Comparison of ENCODE assay signal across 18 cellular contexts in genomic region chr16:67432491-67432890, GRCh38. TPM values are rescaled to one million over a fixed set of nuclear protein-coding genes. Genes with fewer than 3 reads are reported as not detected.
DNase-seq lines count a peak whose midpoint lies in the region; ATAC-seq, FAIRE-seq and TF ChIP-seq lines count a peak whose summit lies in the region.
"Had no signal": no experiment of that assay in that cellular context is flagged by ENCODE, and none has a peak within 500 bp of the region (broad histone marks: within the 10 kb centered on the region; RNA-seq: fewer than 3 reads in every experiment).

No MANE protein-coding gene starts in this region.

- H3K27me3 ChIP-seq in HepG2 (ENCODE audit: control insufficient read depth in 1 of 2, insufficient read depth in 2 of 2, low read length in 2 of 2) (no peaks in the 10 kb centered on the region; a peak in 1 of 5 replicates), right lobe of liver (no peaks in the 10 kb centered on the region), muscle layer of duodenum (ENCODE audit: low read depth, low read length) (no peaks in the 10 kb centered on the region)

- peaks cover 27% of the 10 kb centered on the region for H3K27me3 Mint-ChIP-seq in activated T-helper 1 cell treated with anti-CD3 and anti-CD28 coated beads, Interleukin-12 subunit alpha, Interleukin-12 subunit beta, Interleukin-2, Interleukin-4 antibody, amounts not matched to agents 30 ng/mL and 10 ng/mL and 1 ng/mL, durations not matched to agents 14 hours and 24 hours and 36 hours (ENCODE audit: insufficient read depth)

- H3K36me3 ChIP-seq in HepG2 (replicated peaks in 1 of 2; ENCODE audit: control insufficient read depth in 1 of 2, insufficient read depth in 2 of 2, low read length in 2 of 2) = peaks cover 0 to under 1% of the 10 kb centered on the region in 2 experiments; a peak in 2 of 5 replicates
- no peaks in the 10 kb centered on the region for H3K36me3 ChIP-seq in right lobe of liver
- peaks cover 5 to 6% of the 10 kb centered on the region in 2 donors for H3K36me3 ChIP-seq in muscle layer of duodenum (ENCODE audit: control insufficient read depth in 1 of 2, insufficient read depth in 2 of 2, low read length in 2 of 2)

- peaks cover 8% of the 10 kb centered on the region for H3K4me1 Mint-ChIP-seq in activated T-helper 1 cell treated with anti-CD3 and anti-CD28 coated beads, Interleukin-12 subunit alpha, Interleukin-12 subunit beta, Interleukin-2, Interleukin-4 antibody, amounts not matched to agents 30 ng/mL and 10 ng/mL and 1 ng/mL, durations not matched to agents 14 hours and 24 hours and 36 hours (ENCODE audit: low read depth)

- TF ChIP-seq POLR2A in HepG2 (IDR thresholded peaks at IDR 0.05; ENCODE audit: insufficient read depth in 1 of 2, low read depth in 2 of 2, low read length in 2 of 2) (no peak; a peak in 2 of 4 replicates), right lobe of liver (IDR thresholded peaks at IDR 0.05) (no peak)

- TF ChIP-seq CTCF in HepG2 (CRISPR knock-in tag; IDR thresholded peaks at IDR 0.05) = no peak
- TF ChIP-seq CTCF in right lobe of liver (IDR thresholded peaks at IDR 0.05) = no peak

- WGBS in HepG2 (ENCODE audit: low lambda C conversion rate) = 58% methylated on average over 6 of the region's 6 CpGs
- 70% methylated on average over 5 of the region's 6 CpGs for WGBS in right lobe of liver (ENCODE audit: insufficient coverage, low coverage, low lambda C conversion rate, missing lambda C conversion rate)

- in situ Hi-C loops in HepG2 (cut with HindIII; ENCODE audit: extremely low pct_ligation_motif_present, low pct_unique_long_range_greater_than_20kb) = loop anchor here (5.0 kb wide), 1 partner anchor 35 kb away; no protein-coding TSS in a partner anchor

- CTCF ChIA-PET in HepG2 (lab: Yijun Ruan, JAX; ENCODE audit: low intra/inter-chr PET ratio, low total read pairs) = no interaction called here

- POLR2A ChIA-PET in HepG2 (lab: Yijun Ruan, JAX) = interaction anchor here (0.5 to 5.5 kb wide), 8 partner anchors 13 to 206 kb away, joined by 3 to 182 read pairs (median 4); partner anchors contain the start of genes ATP6V0D1 and TMEM208

- H3K79me2 ChIP-seq in HepG2 (ENCODE audit: insufficient read depth, low read length) = no peaks in the 10 kb centered on the region

- DNase-seq in HepG2 (ENCODE audit: low spot score) (no peak), right lobe of liver (no peak), iPS-NIHi7 (ENCODE audit: extremely low spot score) (no peak), mesenteric fat pad (ENCODE audit: low spot score) (no peak)
- DNase-seq in activated T-helper 1 cell treated with anti-CD3 and anti-CD28 coated beads, Interleukin-12 subunit alpha, Interleukin-12 subunit beta, Interleukin-2, Interleukin-4 antibody, amounts not matched to agents 30 ng/mL and 10 ng/mL and 1 ng/mL, durations not matched to agents 14 hours and 24 hours and 36 hours (ENCODE audit: low spot score) = no peak
- DNase-seq: activated CD8-positive, alpha-beta memory T cell treated with anti-CD3 and anti-CD28 coated beads, Interleukin-2, amount 10 ng/mL, durations not matched to agents 7 days and 5 days; HFFc6; NCI-H2227 treated with DMSO at 0.1 percent for 48 hours had no signal

- H3K4me2 ChIP-seq in HepG2 (ENCODE audit: low read depth, low read length) = peak overlapping the region; percentile 99
- H3K4me2 ChIP-seq: SK-N-SH had no signal

- ATAC-seq in HepG2 (no peak), right lobe of liver (no peak), GM18873 (IDR thresholded peaks at IDR 0.05; ENCODE audit: low FRiP score, unreplicated experiment) (no peak), HG03571 (IDR thresholded peaks at IDR 0.05; ENCODE audit: unreplicated experiment) (no peak)
- ATAC-seq: activated CD8-positive, alpha-beta memory T cell treated with anti-CD3 and anti-CD28 coated beads, Interleukin-2, amount 10 ng/mL, durations not matched to agents 7 days and 5 days; left colon had no signal

- peak overlapping the region; percentile 82 for H3K27ac ChIP-seq in HepG2 (ENCODE audit: extremely low read length, insufficient read depth, low read length)
- no peak overlapping the region for H3K27ac ChIP-seq in right lobe of liver
- H3K27ac ChIP-seq in muscle layer of duodenum (ENCODE audit: low read length) = peak overlapping the region; percentile 56
- H3K27ac ChIP-seq: epithelial cell of prostate had no signal

- H3K36me3 Mint-ChIP-seq in activated T-helper 1 cell treated with anti-CD3 and anti-CD28 coated beads, Interleukin-12 subunit alpha, Interleukin-12 subunit beta, Interleukin-2, Interleukin-4 antibody, amounts not matched to agents 30 ng/mL and 10 ng/mL and 1 ng/mL, durations not matched to agents 14 hours and 24 hours and 36 hours (ENCODE audit: low read depth) = peaks cover 2% of the 10 kb centered on the region
- H3K36me3 Mint-ChIP-seq: activated CD8-positive, alpha-beta memory T cell treated with anti-CD3 and anti-CD28 coated beads, Interleukin-2, amount 10 ng/mL, durations not matched to agents 7 days and 5 days had no signal

- H3K9me3 ChIP-seq in HepG2 (ENCODE audit: low read length) (no peaks in the 10 kb centered on the region), right lobe of liver (no peaks in the 10 kb centered on the region), muscle layer of duodenum (ENCODE audit: control insufficient read depth in 1 of 2, low read length in 2 of 2) (no peaks in the 10 kb centered on the region)
- H3K9me3 ChIP-seq: SK-N-SH had no signal

- TF ChIP-seq EP300 in HepG2 (IDR thresholded peaks at IDR 0.05; ENCODE audit: low read depth in 2 of 2, low read length in 2 of 2) (no peak), HepG2 (CRISPR knock-in tag; IDR thresholded peaks at IDR 0.05; ENCODE audit: borderline replicate concordance) (no peak)

- H3K9ac ChIP-seq in HepG2 (ENCODE audit: insufficient read depth, low read depth, low read length) = peak overlapping the region; percentile 79
- H3K9ac ChIP-seq: SK-N-SH had no signal

- no peaks in the 10 kb centered on the region for H4K20me1 ChIP-seq in HepG2 (ENCODE audit: insufficient read depth, low read length)

- intact Hi-C loops in HepG2 (cut with micrococcal nuclease; ENCODE audit: unreplicated experiment) (no loop called here), right lobe of liver (cut with DNase I) (no loop called here)
- intact Hi-C loops in activated T-helper 1 cell treated with anti-CD3 and anti-CD28 coated beads, Interleukin-12 subunit alpha, Interleukin-12 subunit beta, Interleukin-2, Interleukin-4 antibody, amounts not matched to agents 30 ng/mL and 10 ng/mL and 1 ng/mL, durations not matched to agents 14 hours and 24 hours and 36 hours (cut with micrococcal nuclease) = no loop called here

- no peak for TF ChIP-seq RAD21 in HepG2 (CRISPR knock-in tag; IDR thresholded peaks at IDR 0.05)

- H3K27ac Mint-ChIP-seq in activated T-helper 1 cell treated with anti-CD3 and anti-CD28 coated beads, Interleukin-12 subunit alpha, Interleukin-12 subunit beta, Interleukin-2, Interleukin-4 antibody, amounts not matched to agents 30 ng/mL and 10 ng/mL and 1 ng/mL, durations not matched to agents 14 hours and 24 hours and 36 hours = no peak overlapping the region
- H3K27ac Mint-ChIP-seq: activated CD8-positive, alpha-beta memory T cell treated with anti-CD3 and anti-CD28 coated beads, Interleukin-2, amount 10 ng/mL, durations not matched to agents 7 days and 5 days; HFFc6 had no signal

- H3K4me3 Mint-ChIP-seq in activated T-helper 1 cell treated with anti-CD3 and anti-CD28 coated beads, Interleukin-12 subunit alpha, Interleukin-12 subunit beta, Interleukin-2, Interleukin-4 antibody, amounts not matched to agents 30 ng/mL and 10 ng/mL and 1 ng/mL, durations not matched to agents 14 hours and 24 hours and 36 hours = peak overlapping the region; percentile 50
- H3K4me3 Mint-ChIP-seq: activated CD8-positive, alpha-beta memory T cell treated with anti-CD3 and anti-CD28 coated beads, Interleukin-2, amount 10 ng/mL, durations not matched to agents 7 days and 5 days had no signal

- BruUV-seq in HepG2 (replicated peaks; lab: Mats Ljungman, UMichigan) = no TSS peak

- H3K9me3 Mint-ChIP-seq in activated T-helper 1 cell treated with anti-CD3 and anti-CD28 coated beads, Interleukin-12 subunit alpha, Interleukin-12 subunit beta, Interleukin-2, Interleukin-4 antibody, amounts not matched to agents 30 ng/mL and 10 ng/mL and 1 ng/mL, durations not matched to agents 14 hours and 24 hours and 36 hours = no peaks in the 10 kb centered on the region
- H3K9me3 Mint-ChIP-seq: HFFc6 had no signal

- H3K4me1 ChIP-seq in HepG2 (ENCODE audit: insufficient read depth, low read length) (peaks cover 48% of the 10 kb centered on the region), right lobe of liver (peaks cover 0 to 34% (median 13%) of the 10 kb centered on the region in 4 donors), muscle layer of duodenum (ENCODE audit: control insufficient read depth in 1 of 2, insufficient read depth in 2 of 2, low read length in 2 of 2) (peaks cover 0 to 21% of the 10 kb centered on the region in 2 donors)

- no peak for FAIRE-seq in HepG2 (lab: Jason Lieb, UNC)

- peak overlapping the region; percentile 45 for H2AFZ ChIP-seq in HepG2 (ENCODE audit: low read length)

- H3K4me3 ChIP-seq in HepG2 (replicated peaks in 1 of 3; ENCODE audit: insufficient read depth in 1 of 3, low read depth in 2 of 3, low read length in 3 of 3) (peak overlapping the region; percentile 40 to 92 (median 67); a peak in 5 of 6 replicates), right lobe of liver (no peak overlapping the region), muscle layer of duodenum (ENCODE audit: low read depth in 1 of 2, low read length in 2 of 2) (no peak overlapping the region)

RNA-seq across cellular contexts. Expression of gene HSD11B2, which starts 1.6 kb away (rescaled TPM):
- total RNA-seq in HepG2 (2016; rRNA removed; fragmentation: Illumina TruSeq; extraction: Trizol) (6.7 and 13.6 TPM in 2 replicates), right lobe of liver (1 to 10 TPM; 1.3 to 2.7 (median 2.1) TPM), mesenteric fat pad (0.71 TPM)
- total RNA-seq in HepG2 (2016; cell fraction: cytosol; rRNA removed; fragmentation: Illumina TruSeq; extraction: Trizol; ENCODE audit: low read depth) = 3.9 and 4.1 TPM in 2 replicates
- 5.4 and 13.4 TPM in 2 replicates for total RNA-seq in HepG2 (2016; cell fraction: insoluble cytoplasmic fraction; rRNA removed; fragmentation: Illumina TruSeq; extraction: Trizol)
- 8.8 TPM in 2 replicates for total RNA-seq in HepG2 (2016; cell fraction: membrane; rRNA removed; fragmentation: Illumina TruSeq; extraction: Trizol)
- total RNA-seq in HepG2 (2016; cell fraction: nucleus; rRNA removed; fragmentation: Illumina TruSeq; extraction: Trizol) = 14.6 and 15.0 TPM in 2 replicates
- polyA plus RNA-seq in HepG2 (2011; rRNA removed) = 8.9 and 11.9 TPM in 2 replicates
- polyA plus RNA-seq in HepG2 (2011; cell fraction: cytosol; rRNA removed) = 5.3 and 6.3 TPM in 2 replicates
- 34.2 and 34.3 TPM in 2 replicates for polyA plus RNA-seq in HepG2 (2011; cell fraction: nucleus; rRNA removed)
- 8.4 and 11.0 TPM in 2 replicates for polyA plus RNA-seq in HepG2 (2012)
- polyA plus RNA-seq in HepG2 (2016; cell fraction: cytosol; fragmentation: Illumina TruSeq; extraction: Trizol; ENCODE audit: low read depth) = 6.5 and 9.3 TPM in 2 replicates
- 11.1 and 13.3 TPM in 2 replicates for polyA plus RNA-seq in HepG2 (2016; cell fraction: insoluble cytoplasmic fraction; fragmentation: Illumina TruSeq; extraction: Trizol; ENCODE audit: low read depth)
- polyA plus RNA-seq in HepG2 (2016; cell fraction: membrane; fragmentation: Illumina TruSeq; extraction: Trizol; ENCODE audit: low read depth) = 11.3 and 12.9 TPM in 2 replicates
- polyA plus RNA-seq in HepG2 (2016; cell fraction: nucleus; fragmentation: Illumina TruSeq; extraction: Trizol; ENCODE audit: insufficient read depth, low read depth) = 48.6 and 52.7 TPM in 2 replicates
- polyA minus RNA-seq in HepG2 (2011; rRNA and poly(A)+ RNA removed; ENCODE audit: low replicate concordance) = 3.3 and 16.4 TPM in 2 replicates
- 4.1 and 8.5 TPM in 2 replicates for polyA minus RNA-seq in HepG2 (2011; cell fraction: cytosol; rRNA and poly(A)+ RNA removed)
- 8.7 and 11.3 TPM in 2 replicates for polyA minus RNA-seq in HepG2 (2011; cell fraction: nucleus; rRNA and poly(A)+ RNA removed)
- total RNA-seq in activated T-helper 1 cell treated with anti-CD3 and anti-CD28 coated beads, Interleukin-12 subunit alpha, Interleukin-12 subunit beta, Interleukin-2, Interleukin-4 antibody, amounts not matched to agents 30 ng/mL and 10 ng/mL and 1 ng/mL, durations not matched to agents 14 hours and 24 hours and 36 hours = 3.6 and 5.0 TPM in 2 replicates
- total RNA-seq: glomerular endothelial cell, HFFc6, temporal lobe had no signal

RNA-seq across cellular contexts. Expression of gene ZDHHC1, which starts 16.2 kb away (rescaled TPM):
- total RNA-seq in HepG2 (2016; rRNA removed; fragmentation: Illumina TruSeq; extraction: Trizol) (0.36 and 1.1 TPM in 2 replicates), right lobe of liver (1 to 10 TPM; 1.2 to 4.0 (median 1.8) TPM), mesenteric fat pad (9.5 TPM)
- total RNA-seq in HepG2 (2016; cell fraction: cytosol; rRNA removed; fragmentation: Illumina TruSeq; extraction: Trizol; ENCODE audit: low read depth) = 1.6 and 1.9 TPM in 2 replicates
- total RNA-seq in HepG2 (2016; cell fraction: insoluble cytoplasmic fraction; rRNA removed; fragmentation: Illumina TruSeq; extraction: Trizol) = 0.33 and 1.3 TPM in 2 replicates
- total RNA-seq in HepG2 (2016; cell fraction: membrane; rRNA removed; fragmentation: Illumina TruSeq; extraction: Trizol) = 2.2 and 3.3 TPM in 2 replicates
- 0.96 and 3.2 TPM in 2 replicates for total RNA-seq in HepG2 (2016; cell fraction: nucleus; rRNA removed; fragmentation: Illumina TruSeq; extraction: Trizol)
- 0.47 and 0.51 TPM in 2 replicates for polyA plus RNA-seq in HepG2 (2011; rRNA removed)
- polyA plus RNA-seq in HepG2 (2011; cell fraction: cytosol; rRNA removed) = 0.28 and 0.60 TPM in 2 replicates
- polyA plus RNA-seq in HepG2 (2011; cell fraction: nucleus; rRNA removed) = 2.1 and 2.7 TPM in 2 replicates
- polyA plus RNA-seq in HepG2 (2012) = 0.36 and 1.0 TPM in 2 replicates
- 1.3 and 1.6 TPM in 2 replicates for polyA plus RNA-seq in HepG2 (2016; cell fraction: cytosol; fragmentation: Illumina TruSeq; extraction: Trizol; ENCODE audit: low read depth)
- polyA plus RNA-seq in HepG2 (2016; cell fraction: insoluble cytoplasmic fraction; fragmentation: Illumina TruSeq; extraction: Trizol; ENCODE audit: low read depth) = 0.35 and 0.63 TPM in 2 replicates
- polyA plus RNA-seq in HepG2 (2016; cell fraction: membrane; fragmentation: Illumina TruSeq; extraction: Trizol; ENCODE audit: low read depth) = 1.2 and 1.6 TPM in 2 replicates
- polyA plus RNA-seq in HepG2 (2016; cell fraction: nucleus; fragmentation: Illumina TruSeq; extraction: Trizol; ENCODE audit: insufficient read depth, low read depth) = 1.3 and 1.4 TPM in 2 replicates
- polyA minus RNA-seq in HepG2 (2011; rRNA and poly(A)+ RNA removed; ENCODE audit: low replicate concordance) = 1.6 and 5.9 TPM in 2 replicates
- polyA minus RNA-seq in HepG2 (2011; cell fraction: cytosol; rRNA and poly(A)+ RNA removed) = 0.26 TPM in 1 of 2 replicates, not detected in the other
- polyA minus RNA-seq in HepG2 (2011; cell fraction: nucleus; rRNA and poly(A)+ RNA removed) = 1.6 and 3.5 TPM in 2 replicates
- 0.76 and 0.88 TPM in 2 replicates for total RNA-seq in activated T-helper 1 cell treated with anti-CD3 and anti-CD28 coated beads, Interleukin-12 subunit alpha, Interleukin-12 subunit beta, Interleukin-2, Interleukin-4 antibody, amounts not matched to agents 30 ng/mL and 10 ng/mL and 1 ng/mL, durations not matched to agents 14 hours and 24 hours and 36 hours

RNA-seq across cellular contexts. Expression of gene TPPP3, which starts 39.2 kb away (rescaled TPM):
- total RNA-seq in HepG2 (2016; rRNA removed; fragmentation: Illumina TruSeq; extraction: Trizol) (0.20 and 0.44 TPM in 2 replicates), right lobe of liver (under 1 TPM in 5 of 6 experiments, not detected in 1; 0.24 to 0.65 (median 0.37) TPM), mesenteric fat pad (4.8 TPM)
- total RNA-seq in HepG2 (2016; cell fraction: cytosol; rRNA removed; fragmentation: Illumina TruSeq; extraction: Trizol; ENCODE audit: low read depth) = 0.18 TPM in 1 of 2 replicates, not detected in the other
- total RNA-seq in HepG2 (2016; cell fraction: insoluble cytoplasmic fraction; rRNA removed; fragmentation: Illumina TruSeq; extraction: Trizol) = 0.50 and 0.54 TPM in 2 replicates
- total RNA-seq in HepG2 (2016; cell fraction: membrane; rRNA removed; fragmentation: Illumina TruSeq; extraction: Trizol) = 0.31 TPM in 1 of 2 replicates, not detected in the other
- 0.62 and 0.63 TPM in 2 replicates for total RNA-seq in HepG2 (2016; cell fraction: nucleus; rRNA removed; fragmentation: Illumina TruSeq; extraction: Trizol)
- polyA plus RNA-seq in HepG2 (2011; rRNA removed) = 0.16 TPM in 1 of 2 replicates, not detected in the other
- 0.05 and 0.31 TPM in 2 replicates for polyA plus RNA-seq in HepG2 (2011; cell fraction: cytosol; rRNA removed)
- polyA plus RNA-seq in HepG2 (2011; cell fraction: nucleus; rRNA removed) = 0.31 and 0.50 TPM in 2 replicates
- polyA plus RNA-seq in HepG2 (2012) = 0.15 and 0.69 TPM in 2 replicates
- polyA plus RNA-seq in HepG2 (2016; cell fraction: cytosol; fragmentation: Illumina TruSeq; extraction: Trizol; ENCODE audit: low read depth) = 0.12 TPM in 1 of 2 replicates, not detected in the other
- 0.23 and 0.32 TPM in 2 replicates for polyA plus RNA-seq in HepG2 (2016; cell fraction: insoluble cytoplasmic fraction; fragmentation: Illumina TruSeq; extraction: Trizol; ENCODE audit: low read depth)
- polyA plus RNA-seq in HepG2 (2016; cell fraction: membrane; fragmentation: Illumina TruSeq; extraction: Trizol; ENCODE audit: low read depth) = not detected in 2 replicates
- polyA plus RNA-seq in HepG2 (2016; cell fraction: nucleus; fragmentation: Illumina TruSeq; extraction: Trizol; ENCODE audit: insufficient read depth, low read depth) = 0.48 and 0.55 TPM in 2 replicates
- 0.38 TPM in 1 of 2 replicates, not detected in the other for polyA minus RNA-seq in HepG2 (2011; rRNA and poly(A)+ RNA removed; ENCODE audit: low replicate concordance)
- not detected in 2 replicates for polyA minus RNA-seq in HepG2 (2011; cell fraction: cytosol; rRNA and poly(A)+ RNA removed)
- polyA minus RNA-seq in HepG2 (2011; cell fraction: nucleus; rRNA and poly(A)+ RNA removed) = 0.64 TPM in 1 of 2 replicates, not detected in the other
- total RNA-seq in activated T-helper 1 cell treated with anti-CD3 and anti-CD28 coated beads, Interleukin-12 subunit alpha, Interleukin-12 subunit beta, Interleukin-2, Interleukin-4 antibody, amounts not matched to agents 30 ng/mL and 10 ng/mL and 1 ng/mL, durations not matched to agents 14 hours and 24 hours and 36 hours = not detected in 2 replicates
- total RNA-seq: activated CD8-positive, alpha-beta memory T cell treated with anti-CD3 and anti-CD28 coated beads, Interleukin-2, amount 10 ng/mL, durations not matched to agents 7 days and 5 days had no signal

RNA-seq across cellular contexts. Expression of gene ATP6V0D1, which starts 48.5 kb away (rescaled TPM):
- 49.5 and 51.1 TPM in 2 replicates for total RNA-seq in HepG2 (2016; rRNA removed; fragmentation: Illumina TruSeq; extraction: Trizol)
- total RNA-seq in HepG2 (2016; cell fraction: cytosol; rRNA removed; fragmentation: Illumina TruSeq; extraction: Trizol; ENCODE audit: low read depth) = 13.5 and 16.0 TPM in 2 replicates
- total RNA-seq in HepG2 (2016; cell fraction: insoluble cytoplasmic fraction; rRNA removed; fragmentation: Illumina TruSeq; extraction: Trizol) = 45.3 and 52.4 TPM in 2 replicates
- total RNA-seq in HepG2 (2016; cell fraction: membrane; rRNA removed; fragmentation: Illumina TruSeq; extraction: Trizol) = 23.6 and 25.5 TPM in 2 replicates
- 26.3 and 30.4 TPM in 2 replicates for total RNA-seq in HepG2 (2016; cell fraction: nucleus; rRNA removed; fragmentation: Illumina TruSeq; extraction: Trizol)
- 54.2 and 61.3 TPM in 2 replicates for polyA plus RNA-seq in HepG2 (2011; rRNA removed)
- 55.2 and 57.9 TPM in 2 replicates for polyA plus RNA-seq in HepG2 (2011; cell fraction: cytosol; rRNA removed)
- 32.7 and 35.9 TPM in 2 replicates for polyA plus RNA-seq in HepG2 (2011; cell fraction: nucleus; rRNA removed)
- polyA plus RNA-seq in HepG2 (2012) = 29.3 and 41.3 TPM in 2 replicates
- 16.4 and 17.3 TPM in 2 replicates for polyA plus RNA-seq in HepG2 (2016; cell fraction: cytosol; fragmentation: Illumina TruSeq; extraction: Trizol; ENCODE audit: low read depth)
- polyA plus RNA-seq in HepG2 (2016; cell fraction: insoluble cytoplasmic fraction; fragmentation: Illumina TruSeq; extraction: Trizol; ENCODE audit: low read depth) = 55.4 and 63.8 TPM in 2 replicates
- polyA plus RNA-seq in HepG2 (2016; cell fraction: membrane; fragmentation: Illumina TruSeq; extraction: Trizol; ENCODE audit: low read depth) = 21.4 and 22.6 TPM in 2 replicates
- 45.0 and 53.3 TPM in 2 replicates for polyA plus RNA-seq in HepG2 (2016; cell fraction: nucleus; fragmentation: Illumina TruSeq; extraction: Trizol; ENCODE audit: insufficient read depth, low read depth)
- polyA minus RNA-seq in HepG2 (2011; rRNA and poly(A)+ RNA removed; ENCODE audit: low replicate concordance) = 104 and 246 TPM in 2 replicates
- polyA minus RNA-seq in HepG2 (2011; cell fraction: cytosol; rRNA and poly(A)+ RNA removed) = 37.9 and 45.0 TPM in 2 replicates
- polyA minus RNA-seq in HepG2 (2011; cell fraction: nucleus; rRNA and poly(A)+ RNA removed) = 14.7 and 19.8 TPM in 2 replicates
- 10 to 100 TPM; 33.6 to 84.6 (median 47.0) TPM for total RNA-seq in right lobe of liver
- total RNA-seq in activated T-helper 1 cell treated with anti-CD3 and anti-CD28 coated beads, Interleukin-12 subunit alpha, Interleukin-12 subunit beta, Interleukin-2, Interleukin-4 antibody, amounts not matched to agents 30 ng/mL and 10 ng/mL and 1 ng/mL, durations not matched to agents 14 hours and 24 hours and 36 hours = 37.7 and 41.5 TPM in 2 replicates
- total RNA-seq in mesenteric fat pad = 89.5 TPM

RNA-seq across cellular contexts. Expression of gene AGRP, which starts 50.9 kb away (rescaled TPM):
- not detected in 2 replicates for total RNA-seq in HepG2 (2016; rRNA removed; fragmentation: Illumina TruSeq; extraction: Trizol)
- not detected in 2 replicates for total RNA-seq in HepG2 (2016; cell fraction: cytosol; rRNA removed; fragmentation: Illumina TruSeq; extraction: Trizol; ENCODE audit: low read depth)
- total RNA-seq in HepG2 (2016; cell fraction: insoluble cytoplasmic fraction; rRNA removed; fragmentation: Illumina TruSeq; extraction: Trizol) = not detected in 2 replicates
- total RNA-seq in HepG2 (2016; cell fraction: membrane; rRNA removed; fragmentation: Illumina TruSeq; extraction: Trizol) = 0.28 TPM in 1 of 2 replicates, not detected in the other
- total RNA-seq in HepG2 (2016; cell fraction: nucleus; rRNA removed; fragmentation: Illumina TruSeq; extraction: Trizol) = not detected in 2 replicates
- polyA plus RNA-seq in HepG2 (2011; rRNA removed) = not detected in 2 replicates
- polyA plus RNA-seq in HepG2 (2011; cell fraction: cytosol; rRNA removed) = 0.34 TPM in 1 of 2 replicates, not detected in the other
- not detected in 2 replicates for polyA plus RNA-seq in HepG2 (2011; cell fraction: nucleus; rRNA removed)
- 0.75 TPM in 1 of 2 replicates, not detected in the other for polyA plus RNA-seq in HepG2 (2012)
- polyA plus RNA-seq in HepG2 (2016; cell fraction: cytosol; fragmentation: Illumina TruSeq; extraction: Trizol; ENCODE audit: low read depth) = not detected in 2 replicates
- polyA plus RNA-seq in HepG2 (2016; cell fraction: insoluble cytoplasmic fraction; fragmentation: Illumina TruSeq; extraction: Trizol; ENCODE audit: low read depth) = not detected in 2 replicates
- polyA plus RNA-seq in HepG2 (2016; cell fraction: membrane; fragmentation: Illumina TruSeq; extraction: Trizol; ENCODE audit: low read depth) = not detected in 2 replicates
- polyA plus RNA-seq in HepG2 (2016; cell fraction: nucleus; fragmentation: Illumina TruSeq; extraction: Trizol; ENCODE audit: insufficient read depth, low read depth) = not detected in 2 replicates
- not detected in 2 replicates for polyA minus RNA-seq in HepG2 (2011; rRNA and poly(A)+ RNA removed; ENCODE audit: low replicate concordance)
- polyA minus RNA-seq in HepG2 (2011; cell fraction: cytosol; rRNA and poly(A)+ RNA removed) = not detected in 2 replicates
- not detected in 2 replicates for polyA minus RNA-seq in HepG2 (2011; cell fraction: nucleus; rRNA and poly(A)+ RNA removed)
- total RNA-seq in right lobe of liver = not detected
- not detected in 2 replicates for total RNA-seq in activated T-helper 1 cell treated with anti-CD3 and anti-CD28 coated beads, Interleukin-12 subunit alpha, Interleukin-12 subunit beta, Interleukin-2, Interleukin-4 antibody, amounts not matched to agents 30 ng/mL and 10 ng/mL and 1 ng/mL, durations not matched to agents 14 hours and 24 hours and 36 hours
- not detected for total RNA-seq in mesenteric fat pad
- total RNA-seq: activated CD8-positive, alpha-beta memory T cell treated with anti-CD3 and anti-CD28 coated beads, Interleukin-2, amount 10 ng/mL, durations not matched to agents 7 days and 5 days; chondrocyte; glomerular endothelial cell; HFFc6; left colon; omental fat pad; temporal lobe had no signal
- polyA plus RNA-seq: SK-N-SH had no signal

Comparison
In these comparisons a context has a peak if more than half of its experiments do, and no peak if none do; other contexts are left out.
1. H3K27ac ChIP-seq: peak in HepG2 (single experiment) and muscle layer of duodenum (single experiment); none in right lobe of liver (0 of 3).
2. H3K4me3 ChIP-seq: peak in HepG2 (3 of 3); none in right lobe of liver (0 of 3) and muscle layer of duodenum (0 of 2).